ENCODE assay signal across 26 cellular contexts in genomic region chr1:96281491-96281890, GRCh38.
DNase-seq lines count a peak whose midpoint lies in the region; ATAC-seq and TF ChIP-seq lines count a peak whose summit lies in the region.
"Had no signal": no experiment of that assay in that cellular context is flagged by ENCODE, and none has a peak within 500 bp of the region (broad histone marks: within the 10 kb centered on the region; RNA-seq: fewer than 3 reads in every experiment).

No MANE protein-coding gene starts in this region.

- H3K9me3 ChIP-seq in adipocyte (ENCODE audit: control insufficient read depth, low read length) = peaks cover 20% of the 10 kb centered on the region
- no peaks in the 10 kb centered on the region for H3K9me3 ChIP-seq in osteoblast (ENCODE audit: low read depth, low read length)
- H3K9me3 ChIP-seq: SK-N-SH had no signal

- ATAC-seq in HG02970 (IDR thresholded peaks at IDR 0.05; ENCODE audit: low FRiP score, unreplicated experiment) (no peak), left cardiac atrium (no peak)
- ATAC-seq: CD8-positive, alpha-beta T cell; HCT116; Panc1 had no signal

- H3K27me3 ChIP-seq in adipocyte (replicated peaks; ENCODE audit: control insufficient read depth, insufficient read depth, low read length) (no peaks in the 10 kb centered on the region), osteoblast (ENCODE audit: insufficient read depth, low read length) (no peaks in the 10 kb centered on the region)
- H3K27me3 ChIP-seq: MG63 had no signal

- intact Hi-C loops in left cardiac atrium (cut with DNase I) = no loop called here

- TF ChIP-seq CTCF in AG10803 (conservative IDR thresholded peaks at IDR 0.05; ENCODE audit: low read length) (no peak), fibroblast of mammary gland (conservative IDR thresholded peaks at IDR 0.05; ENCODE audit: control insufficient read depth, insufficient read depth, low read depth, low read length) (no peak), osteoblast (IDR thresholded peaks at IDR 0.05; ENCODE audit: extremely low read depth, low read depth, low read length) (no peak)

- H3K4me2 ChIP-seq in osteoblast (ENCODE audit: insufficient read depth, low read length) = peak overlapping the region; percentile 3
- H3K4me2 ChIP-seq: SK-N-SH had no signal

- peak overlapping the region; percentile 1 for H2AFZ ChIP-seq in osteoblast (ENCODE audit: low read length)

- H3K27ac ChIP-seq in osteoblast (ENCODE audit: low read depth, low read length) = peak overlapping the region; percentile 48
- H3K27ac ChIP-seq: 22Rv1 had no signal

- no peak overlapping the region for H3K4me3 ChIP-seq in AG10803 (ENCODE audit: low read length)
- peak overlapping the region; percentile 6 for H3K4me3 ChIP-seq in adipocyte (ENCODE audit: low read length)
- H3K4me3 ChIP-seq in fibroblast of mammary gland (ENCODE audit: control insufficient read depth, low read depth, low read length) = no peak overlapping the region
- H3K4me3 ChIP-seq in osteoblast (ENCODE audit: insufficient read depth, low read length) = no peak overlapping the region
- H3K4me3 ChIP-seq: MG63 had no signal

- peak overlapping the region; percentile 59 for H3K9ac ChIP-seq in adipocyte (ENCODE audit: low read length)
- H3K9ac ChIP-seq: SK-N-SH had no signal

- no peaks in the 10 kb centered on the region for H4K20me1 ChIP-seq in osteoblast (ENCODE audit: insufficient read depth, low read length)

- peak; percentile 23 for DNase-seq in AG10803 (ENCODE audit: low read depth)
- peak; percentile 22 for DNase-seq in adipocyte (ENCODE audit: low read depth)
- peak; percentile 59 for DNase-seq in fibroblast of mammary gland (ENCODE audit: low read depth)
- no peak for DNase-seq in osteoblast (ENCODE audit: insufficient read length, low spot score, missing footprints)
- no peak for DNase-seq in left cardiac atrium
- no peak for DNase-seq in NCI-H226
- no peak for DNase-seq in NCI-H2171 (lab: John Stamatoyannopoulos, UW)
- DNase-seq: ACHN; AML-193; C1 segment of cervical spinal cord; CD8-positive, alpha-beta T cell; DND-41; Karpas-422; MG63; NCI-H1048; NCI-H1436; NCI-H187 treated with DMSO at 0.1 percent for 48 hours; NCI-H2107; NCI-H510A treated with DMSO at 0.1 percent for 48 hours; NCI-H748 treated with DMSO at 0.1 percent for 48 hours; SIG-M5; SK-N-SH had no signal

- no peaks in the 10 kb centered on the region for H3K79me2 ChIP-seq in osteoblast (ENCODE audit: insufficient read depth, low read length)

- H3K36me3 ChIP-seq in adipocyte (ENCODE audit: control insufficient read depth, insufficient read depth, low read length, severe bottlenecking) (no peaks in the 10 kb centered on the region), osteoblast (ENCODE audit: insufficient read depth, low read length) (no peaks in the 10 kb centered on the region)
- H3K36me3 ChIP-seq: MG63 had no signal

- peaks cover 13% of the 10 kb centered on the region for H3K4me1 ChIP-seq in adipocyte (ENCODE audit: control insufficient read depth, insufficient read depth, low read length)
- H3K4me1 ChIP-seq in osteoblast (ENCODE audit: insufficient read depth, low read length) = peaks cover 9% of the 10 kb centered on the region

Comparison
In these comparisons a context has a peak if more than half of its experiments do, and no peak if none do; other contexts are left out.
1. DNase-seq: peak in AG10803 (single experiment), adipocyte (single experiment) and fibroblast of mammary gland (single experiment); none in osteoblast (single experiment), left cardiac atrium (single experiment), NCI-H226 (single experiment) and NCI-H2171 (single experiment).